ENCODE assay signal across 16 cellular contexts in genomic region chr4:66045913-66046312, GRCh38.
DNase-seq lines count a peak whose midpoint lies in the region; ATAC-seq, FAIRE-seq and TF ChIP-seq lines count a peak whose summit lies in the region.
"Had no signal": no experiment of that assay in that cellular context is flagged by ENCODE, and none has a peak within 500 bp of the region (broad histone marks: within the 10 kb centered on the region; RNA-seq: fewer than 3 reads in every experiment).

No MANE protein-coding gene starts in this region.

- peak; percentile 58 to 62 for TF ChIP-seq RAD21 in H1 (IDR thresholded peaks at IDR 0.05 in 1 of 2, conservative IDR thresholded peaks at IDR 0.05 in 1 of 2; ENCODE audit: low read depth in 2 of 2, low read length in 2 of 2)

- peak; percentile 25 to 52 (median 46); a peak in 3 of 4 replicates for TF ChIP-seq CTCF in H1 (IDR thresholded peaks at IDR 0.05; ENCODE audit: control extremely low read depth in 1 of 3, insufficient read depth in 1 of 3, low read depth in 1 of 3, low read length in 3 of 3)

- no peak overlapping the region for H2AK5ac ChIP-seq in H1 (ENCODE audit: low read depth, low read length)
- H2AK5ac ChIP-seq in mesendoderm (ENCODE audit: low read length) = no peak overlapping the region

- H3K4me2 ChIP-seq in H1 (ENCODE audit: insufficient read depth in 1 of 2, low read depth in 2 of 2, low read length in 2 of 2) = no peak overlapping the region
- no peak overlapping the region for H3K4me2 ChIP-seq in mesendoderm (ENCODE audit: low read length)

- no peak overlapping the region for H2BK12ac ChIP-seq in H1 (ENCODE audit: low read depth, low read length)

- no peak overlapping the region for H4K8ac ChIP-seq in H1 (ENCODE audit: extremely low read depth, insufficient read depth, low read length)
- no peak overlapping the region for H4K8ac ChIP-seq in mesendoderm (ENCODE audit: low read depth, low read length)

- POLR2A ChIA-PET in H1 (lab: Charles Lee; ENCODE audit: partially characterized antibody) = no interaction called here

- H4K91ac ChIP-seq in H1 (replicated peaks; ENCODE audit: insufficient read length, low read length) = no peak overlapping the region

- peak; percentile 50 for FAIRE-seq in H1 (lab: Jason Lieb, UNC)
- FAIRE-seq: A204.1, GM12892, GM19239 had no signal

- WGBS in H1 (ENCODE audit: extremely low coverage in 1 of 2, insufficient coverage in 1 of 2, insufficient read length in 1 of 2, insufficient replicate concordance in 2 of 2, low coverage in 1 of 2, low lambda C conversion rate in 2 of 2, missing lambda C conversion rate in 1 of 2), 2 experiments = 83% methylated on average over 4 of the region's 4 CpGs; no CpG with 5 or more reads in 1 of the 2 experiments
- WGBS in mesendoderm (ENCODE audit: extremely low coverage, insufficient coverage, low lambda C conversion rate) = no CpG with 5 or more reads among the region's 4 CpGs
- 61 to 66% methylated on average over 4 of the region's 4 CpGs for WGBS in aorta, 2 donors

- H3K79me2 ChIP-seq in H1 (ENCODE audit: control insufficient read depth in 1 of 2, insufficient read depth in 2 of 2, low read length in 2 of 2) = no peaks in the 10 kb centered on the region
- H3K79me2 ChIP-seq in mesendoderm (ENCODE audit: control insufficient read depth, insufficient read depth, low read length) = no peaks in the 10 kb centered on the region

- H2BK20ac ChIP-seq in H1 (ENCODE audit: low read length) = no peak overlapping the region

- no peak overlapping the region for H3K9ac ChIP-seq in H1 (replicated peaks in 1 of 4; ENCODE audit: extremely low read depth in 1 of 4, low read depth in 3 of 4, low read length in 3 of 4)
- no peak overlapping the region for H3K9ac ChIP-seq in mesendoderm (ENCODE audit: low read length)

- H3K27me3 ChIP-seq in H7 (ENCODE audit: control insufficient read depth, insufficient read depth, low read length) (no peaks in the 10 kb centered on the region), H1 (replicated peaks in 1 of 4; ENCODE audit: control insufficient read depth in 3 of 4, extremely low read depth in 1 of 4, insufficient read depth in 3 of 4, low read length in 3 of 4) (no peaks in the 10 kb centered on the region), mesendoderm (ENCODE audit: insufficient read depth, low read length, poor library complexity) (no peaks in the 10 kb centered on the region), aorta (ENCODE audit: control insufficient read depth in 1 of 2, insufficient read depth in 2 of 2, low read length in 1 of 2) (no peaks in the 10 kb centered on the region)
- H3K27me3 ChIP-seq: BE2C had no signal

- H3K14ac ChIP-seq in H1 (ENCODE audit: insufficient read length) = no peak overlapping the region

- TF ChIP-seq EP300 in H1 (IDR thresholded peaks at IDR 0.05; ENCODE audit: borderline replicate concordance in 1 of 2, low read depth in 2 of 2, low read length in 2 of 2) = no peak

- no peaks in the 10 kb centered on the region for H3K23me2 ChIP-seq in H1 (ENCODE audit: low read depth, low read length)

- H3K23ac ChIP-seq in H1 (ENCODE audit: insufficient read length) = no peak overlapping the region
- no peak overlapping the region for H3K23ac ChIP-seq in mesendoderm (ENCODE audit: low read length)

- H3K79me1 ChIP-seq in H1 (ENCODE audit: low read depth, low read length) = no peaks in the 10 kb centered on the region
- H3K79me1 ChIP-seq in mesendoderm (ENCODE audit: low read length) = no peaks in the 10 kb centered on the region

- CTCF ChIA-PET in H1 (lab: Charles Lee; ENCODE audit: partially characterized antibody) = interaction anchor here (0.7 to 1.1 kb wide), 4 partner anchors 8 to 1126 kb away, joined by 3 read pairs; no protein-coding TSS in a partner anchor

- no peaks in the 10 kb centered on the region for H4K20me1 ChIP-seq in H1 (replicated peaks in 1 of 2; ENCODE audit: control insufficient read depth in 1 of 2, insufficient read depth in 2 of 2, low read length in 2 of 2)

- H3K56ac ChIP-seq in H1 (replicated peaks; ENCODE audit: insufficient read length, low read depth, low read length) = no peak overlapping the region
- H3K56ac ChIP-seq in mesendoderm (ENCODE audit: low read length) = no peak overlapping the region

- DNase-seq in D341Med (ENCODE audit: low spot score) = peak; percentile 50
- DNase-seq in H7 = peak; percentile 5
- DNase-seq in H1 (ENCODE audit: low read depth in 1 of 2, low spot score in 2 of 2) = no peak
- DNase-seq in mesendoderm = peak; percentile 12
- DNase-seq in KG1 (lab: John Stamatoyannopoulos, UW) = no peak
- DNase-seq in nucleus accumbens (lab: John Stamatoyannopoulos, UW) = no peak
- no peak for DNase-seq in aorta
- DNase-seq: BE2C; CD4-positive, alpha-beta memory T cell; DND-41; GDM1 had no signal

- H3K4me1 ChIP-seq in H1 (replicated peaks in 1 of 4; ENCODE audit: control insufficient read depth in 3 of 4, insufficient read depth in 4 of 4, low read length in 3 of 4) (no peaks in the 10 kb centered on the region), mesendoderm (ENCODE audit: control insufficient read depth, low read depth, low read length) (no peaks in the 10 kb centered on the region), aorta (ENCODE audit: control insufficient read depth in 1 of 2, insufficient read depth in 2 of 2, low read length in 2 of 2) (no peaks in the 10 kb centered on the region)
- H3K4me1 ChIP-seq: BE2C had no signal

- H3K4me3 ChIP-seq in H7 (ENCODE audit: insufficient read depth, low read depth, low read length) (no peak overlapping the region), H1 (ENCODE audit: extremely low read depth in 1 of 4, insufficient read depth in 2 of 4, low read depth in 3 of 4, low read length in 4 of 4) (no peak overlapping the region), mesendoderm (ENCODE audit: low read length) (no peak overlapping the region), aorta (ENCODE audit: low read length in 2 of 2) (no peak overlapping the region)

- H3K4ac ChIP-seq in H1 (replicated peaks; ENCODE audit: insufficient read length, low read depth, low read length) (no peak overlapping the region), mesendoderm (ENCODE audit: low read depth, low read length) (no peak overlapping the region)

- H3K9me3 ChIP-seq in H1 (ENCODE audit: insufficient read depth in 2 of 2, low read depth in 1 of 2, low read length in 1 of 2) (no peaks in the 10 kb centered on the region), aorta (ENCODE audit: control insufficient read depth, low read length) (no peaks in the 10 kb centered on the region)
- H3K9me3 ChIP-seq: BE2C had no signal

- no peak for TF ChIP-seq POLR2A in H1 (IDR thresholded peaks at IDR 0.05; ENCODE audit: control extremely low read depth in 1 of 2, low read depth in 2 of 2, low read length in 2 of 2)

- ATAC-seq in aorta (ENCODE audit: low FRiP score) = no peak

- H2AFZ ChIP-seq in H1 (ENCODE audit: low read length) = no peak overlapping the region

- no peak overlapping the region for H2BK5ac ChIP-seq in H1 (ENCODE audit: low read depth, low read length)
- H2BK5ac ChIP-seq in mesendoderm (ENCODE audit: low read length) = no peak overlapping the region

- no peak overlapping the region for H4K5ac ChIP-seq in H1 (ENCODE audit: insufficient read length, low read depth, low read length)
- no peak overlapping the region for H4K5ac ChIP-seq in mesendoderm (ENCODE audit: low read length)

- H2BK120ac ChIP-seq in H1 (replicated peaks; ENCODE audit: low read depth, low read length) (no peak overlapping the region), mesendoderm (ENCODE audit: low read depth, low read length) (no peak overlapping the region)

- H3K27ac ChIP-seq in H1 (ENCODE audit: low read depth, low read length) (no peak overlapping the region), mesendoderm (ENCODE audit: low read depth, low read length) (no peak overlapping the region), aorta (ENCODE audit: low read depth in 1 of 2, low read length in 2 of 2) (no peak overlapping the region)
- H3K27ac ChIP-seq: C4-2B, HL-60 had no signal

- intact Hi-C loops in aorta (cut with DNase I) = no loop called here

- H3K18ac ChIP-seq in H1 (ENCODE audit: extremely low read depth, low read length) (no peak overlapping the region), mesendoderm (ENCODE audit: low read length) (no peak overlapping the region)

- H2BK15ac ChIP-seq in H1 (ENCODE audit: low read length) = no peak overlapping the region
- no peak overlapping the region for H2BK15ac ChIP-seq in mesendoderm (replicated peaks; ENCODE audit: low read depth)

- no peaks in the 10 kb centered on the region for H3K36me3 ChIP-seq in H7 (replicated peaks; ENCODE audit: control insufficient read depth, insufficient read depth, low read length)
- H3K36me3 ChIP-seq in H1 (ENCODE audit: control insufficient read depth in 2 of 4, insufficient read depth in 4 of 4, low read length in 3 of 4) = no peaks in the 10 kb centered on the region
- H3K36me3 ChIP-seq in mesendoderm (ENCODE audit: control insufficient read depth, insufficient read depth, low read length) = no peaks in the 10 kb centered on the region
- H3K36me3 ChIP-seq in aorta (ENCODE audit: control insufficient read depth in 1 of 2, insufficient read depth in 2 of 2, low read length in 1 of 2) = no peaks in the 10 kb centered on the region
- H3K36me3 ChIP-seq: BE2C had no signal

TF ChIP-seq in H1, 55 proteins besides CTCF, POLR2A, EP300 and RAD21 (continues in another document):
- no peak for TF ChIP-seq BRCA1 (IDR thresholded peaks at IDR 0.05; ENCODE audit: low read depth, low read length)
- no peak for TF ChIP-seq SIX5 (IDR thresholded peaks at IDR 0.05; ENCODE audit: low read depth, low read length)
- TF ChIP-seq TEAD4 (IDR thresholded peaks at IDR 0.05; ENCODE audit: low read depth, low read length) = 0 out of 2 replicates have a peak, but pooled peaks have one; percentile 41
- no peak for TF ChIP-seq KDM5A (IDR thresholded peaks at IDR 0.05; ENCODE audit: low read length)

Comparison
In these comparisons a context has a peak if more than half of its experiments do, and no peak if none do; other contexts are left out.
1. DNase-seq: peak in D341Med (single experiment), H7 (single experiment) and mesendoderm (single experiment); none in H1 (0 of 2), KG1 (single experiment), nucleus accumbens (0 of 56) and aorta (0 of 2).